ENCODE assay signal across 9 cellular contexts in the genomic region with DNA sequence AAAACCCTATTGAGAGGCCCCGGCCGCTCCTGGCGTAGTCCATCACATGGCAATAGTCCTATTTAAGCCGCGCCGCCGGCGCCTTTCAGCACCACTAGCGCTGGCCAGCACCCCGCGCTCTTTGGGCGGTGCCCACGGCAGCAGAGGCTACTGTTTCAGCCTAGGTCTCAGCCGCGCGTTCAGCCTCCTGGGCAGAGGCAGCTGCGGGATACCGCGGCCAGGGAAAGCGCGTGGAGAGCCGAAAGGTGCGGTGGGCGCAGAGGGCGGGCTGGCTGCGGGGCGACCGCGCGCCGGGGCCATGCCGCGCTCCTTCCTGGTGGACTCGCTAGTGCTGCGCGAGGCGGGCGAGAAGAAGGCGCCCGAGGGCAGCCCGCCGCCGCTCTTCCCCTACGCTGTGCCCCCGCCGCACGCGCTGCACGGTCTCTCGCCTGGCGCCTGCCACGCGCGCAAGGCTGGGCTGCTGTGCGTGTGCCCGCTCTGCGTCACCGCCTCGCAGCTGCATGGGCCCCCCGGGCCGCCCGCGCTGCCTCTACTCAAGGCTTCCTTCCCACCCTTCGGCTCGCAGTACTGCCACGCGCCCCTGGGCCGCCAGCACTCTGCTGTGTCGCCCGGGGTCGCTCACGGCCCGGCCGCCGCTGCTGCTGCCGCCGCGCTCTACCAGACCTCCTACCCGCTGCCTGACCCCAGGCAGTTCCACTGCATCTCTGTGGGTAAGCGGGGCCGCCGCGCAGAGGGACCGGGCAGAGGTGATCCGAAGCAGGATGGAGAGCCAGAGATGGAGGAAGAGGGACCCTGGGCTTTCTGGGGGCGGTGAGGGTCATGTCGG. TPM values are rescaled to one million over a fixed set of nuclear protein-coding genes. Genes with fewer than 3 reads are reported as not detected.
A peak's percentile ranks its signal among the peaks of the same experiment; 100 is the strongest.
DNase-seq lines count a peak whose midpoint lies in the region; ATAC-seq and TF ChIP-seq lines count a peak whose summit lies in the region.
"Had no signal": no experiment of that assay in that cellular context is flagged by ENCODE, and none has a peak within 500 bp of the region (broad histone marks: within the 10 kb centered on the region; RNA-seq: fewer than 3 reads in every experiment).

Gene GSX1, plus strand, starts transcription at position 91 of the 826 bp plus-strand sequence. Its CDS starts 208 bp downstream, at position 299.

- H3K4me1 ChIP-seq in heart right ventricle = peaks cover 0 to 58% (median 38%) of the 10 kb centered on the region in 9 donors

- peak within 1 kb of the TSS in 9 of 10 donors; percentile 5 to 50 (median 34) for H3K4me3 ChIP-seq in heart right ventricle

- 2% methylated on average over 76 to 87 of the region's 87 CpGs for WGBS in heart right ventricle, 2 donors

- intact Hi-C loops in heart right ventricle (cut with DNase I) (no loop called here), posterior vena cava (cut with DNase I) (no loop called here)

- H3K27me3 Mint-ChIP-seq in activated naive CD8-positive, alpha-beta T cell treated with anti-CD3 and anti-CD28 coated beads, Interleukin-2, amount 10 ng/mL, durations not matched to agents 7 days and 5 days = peaks cover 85% of the 10 kb centered on the region

- peak; percentile 83 for DNase-seq in Daoy (ENCODE audit: low read depth)
- peak; percentile 8 to 80 for DNase-seq in NCI-H526 (lab: John Stamatoyannopoulos, UW)
- DNase-seq in activated naive CD8-positive, alpha-beta T cell treated with anti-CD3 and anti-CD28 coated beads, Interleukin-2, amount 10 ng/mL, durations not matched to agents 7 days and 5 days = peak; percentile 76
- DNase-seq in heart right ventricle = peak; percentile 51 to 64
- DNase-seq in posterior vena cava (ENCODE audit: low spot score) = peak; percentile 90

- H3K9me3 Mint-ChIP-seq in activated naive CD8-positive, alpha-beta T cell treated with anti-CD3 and anti-CD28 coated beads, Interleukin-2, amount 10 ng/mL, durations not matched to agents 7 days and 5 days = no peaks in the 10 kb centered on the region

- POLR2A ChIA-PET in activated naive CD8-positive, alpha-beta T cell treated with anti-CD3 and anti-CD28 coated beads, Interleukin-2, amount 10 ng/mL, durations not matched to agents 7 days and 5 days (lab: Charles Lee) = interaction anchor here (0.5 kb wide), 1 partner anchor 1075 kb away, joined by 3 read pairs; no protein-coding TSS in a partner anchor

- no peaks in the 10 kb centered on the region for H3K36me3 ChIP-seq in heart right ventricle

- H3K27ac Mint-ChIP-seq in activated naive CD8-positive, alpha-beta T cell treated with anti-CD3 and anti-CD28 coated beads, Interleukin-2, amount 10 ng/mL, durations not matched to agents 7 days and 5 days = no peak within 1 kb of the TSS

- H3K9me3 ChIP-seq in heart right ventricle = no peaks in the 10 kb centered on the region

- H3K36me3 Mint-ChIP-seq in activated naive CD8-positive, alpha-beta T cell treated with anti-CD3 and anti-CD28 coated beads, Interleukin-2, amount 10 ng/mL, durations not matched to agents 7 days and 5 days = peaks cover 8% of the 10 kb centered on the region

- peaks cover 29% of the 10 kb centered on the region for H3K4me1 Mint-ChIP-seq in activated naive CD8-positive, alpha-beta T cell treated with anti-CD3 and anti-CD28 coated beads, Interleukin-2, amount 10 ng/mL, durations not matched to agents 7 days and 5 days

- ATAC-seq in activated naive CD8-positive, alpha-beta T cell treated with anti-CD3 and anti-CD28 coated beads, Interleukin-2, amount 10 ng/mL, durations not matched to agents 7 days and 5 days (ENCODE audit: low read depth) = peak; percentile 83
- ATAC-seq in heart right ventricle (peak; percentile 83 to 96 (median 90)), HG02870 (IDR thresholded peaks at IDR 0.05; ENCODE audit: unreplicated experiment) (no peak), GM21619 (IDR thresholded peaks at IDR 0.05; ENCODE audit: unreplicated experiment) (no peak), GM21717 (IDR thresholded peaks at IDR 0.05; ENCODE audit: unreplicated experiment) (no peak)

- peaks cover 71 to 100% (median 100%) of the 10 kb centered on the region in 7 donors for H3K27me3 ChIP-seq in heart right ventricle

- TF ChIP-seq CTCF in heart right ventricle (IDR thresholded peaks at IDR 0.05) = no peak

- H3K27ac ChIP-seq in heart right ventricle = no peak within 1 kb of the TSS
- H3K27ac ChIP-seq: KMS-11 had no signal

- peak within 1 kb of the TSS; percentile 82 for H3K4me3 Mint-ChIP-seq in activated naive CD8-positive, alpha-beta T cell treated with anti-CD3 and anti-CD28 coated beads, Interleukin-2, amount 10 ng/mL, durations not matched to agents 7 days and 5 days

RNA-seq across cellular contexts. Expression of gene GSX1, which starts in this region (rescaled TPM):
- total RNA-seq in Daoy (2014; rRNA removed; shearing (Covaris generic)) = not detected in 2 replicates
- total RNA-seq in activated naive CD8-positive, alpha-beta T cell treated with anti-CD3 and anti-CD28 coated beads, Interleukin-2, amount 10 ng/mL, durations not matched to agents 7 days and 5 days = not detected
- total RNA-seq in heart right ventricle (not detected), posterior vena cava (not detected)
- not detected for polyA plus RNA-seq in heart right ventricle

Comparison
In these comparisons a context has a peak if more than half of its experiments do, and no peak if none do; other contexts are left out.
1. Peak in DNase-seq in Daoy; RNA of the gene not detected or under 1 TPM.
2. Peak in DNase-seq and ATAC-seq in activated naive CD8-positive, alpha-beta T cell treated with anti-CD3 and anti-CD28 coated beads, Interleukin-2, amount 10 ng/mL, durations not matched to agents 7 days and 5 days; RNA of the gene not detected or under 1 TPM.
3. Peak in DNase-seq, ATAC-seq and H3K4me3 ChIP-seq in heart right ventricle; RNA of the gene not detected or under 1 TPM.
4. Peak in DNase-seq in posterior vena cava; RNA of the gene not detected or under 1 TPM.